15 cellular contexts compared by ENCODE assay signal in genomic region chr22:39453765-39454378, GRCh38. TPM values are rescaled to one million over a fixed set of nuclear protein-coding genes. Genes with fewer than 3 reads are reported as not detected.
DNase-seq lines count a peak whose midpoint lies in the region; ATAC-seq and TF ChIP-seq lines count a peak whose summit lies in the region.
"Had no signal": no experiment of that assay in that cellular context is flagged by ENCODE, and none has a peak within 500 bp of the region (broad histone marks: within the 10 kb centered on the region; RNA-seq: fewer than 3 reads in every experiment).

No MANE protein-coding gene starts in this region.

- intact Hi-C loops in OCI-LY7 (cut with micrococcal nuclease; ENCODE audit: unreplicated experiment) = no loop called here

- H3K9me2 ChIP-seq in OCI-LY7 (ENCODE audit: insufficient read depth, low read length) = no peaks in the 10 kb centered on the region

- CTCF ChIA-PET in OCI-LY7 (lab: Charles Lee; ENCODE audit: unreplicated experiment) = no interaction called here

- peaks cover 20% of the 10 kb centered on the region for H3K27me3 ChIP-seq in H7 (ENCODE audit: control insufficient read depth, insufficient read depth, low read length)

- H3K79me2 ChIP-seq in OCI-LY7 (ENCODE audit: insufficient read depth, low read depth, low read length) = peaks cover 61% of the 10 kb centered on the region

- H3K4me3 Mint-ChIP-seq in stimulated activated effector memory CD8-positive, alpha-beta T cell treated with anti-CD3 and anti-CD28 coated beads, Interleukin-12 subunit alpha, Interleukin-12 subunit beta, amount 100 ng/mL, for 72 hours = no peak overlapping the region
- H3K4me3 Mint-ChIP-seq: T-helper 1 cell treated with Interleukin-12 subunit alpha and Interleukin-12 subunit beta and Interleukin-4 antibody, amounts not matched to agents 30 μg/mL and 1 μg/mL, for 36 hours had no signal

- H3K36me3 Mint-ChIP-seq in stimulated activated effector memory CD8-positive, alpha-beta T cell treated with anti-CD3 and anti-CD28 coated beads, Interleukin-12 subunit alpha, Interleukin-12 subunit beta, amount 100 ng/mL, for 72 hours = no peaks in the 10 kb centered on the region

- BruUV-seq in OCI-LY7 (replicated peaks; lab: Mats Ljungman, UMichigan) = no TSS peak

- POLR2A ChIA-PET in OCI-LY7 (lab: Charles Lee) = interaction anchor here (1.5 kb wide), 1 partner anchor 11 kb away, joined by 3 read pairs; no protein-coding TSS in a partner anchor

- no peak overlapping the region for H3K27ac ChIP-seq in OCI-LY7 (ENCODE audit: low read depth, low read length, poor library complexity, severe bottlenecking)
- H3K27ac ChIP-seq: brain microvascular endothelial cell had no signal

- no peaks in the 10 kb centered on the region for H4K20me1 ChIP-seq in OCI-LY7 (ENCODE audit: insufficient read depth, low read length)

- H3K36me3 ChIP-seq in H7 (replicated peaks; ENCODE audit: control insufficient read depth, insufficient read depth, low read length) (no peaks in the 10 kb centered on the region), OCI-LY7 (ENCODE audit: insufficient read depth, low read length) (peaks cover 47% of the 10 kb centered on the region)
- H3K36me3 ChIP-seq: brain microvascular endothelial cell had no signal

- TF ChIP-seq CTCF in OCI-LY7 (conservative IDR thresholded peaks at IDR 0.05; ENCODE audit: low read length) = no peak

- no peak overlapping the region for H2AFZ ChIP-seq in OCI-LY7 (ENCODE audit: low read length)

- peaks cover 22% of the 10 kb centered on the region for H3K4me1 Mint-ChIP-seq in stimulated activated effector memory CD8-positive, alpha-beta T cell treated with anti-CD3 and anti-CD28 coated beads, Interleukin-12 subunit alpha, Interleukin-12 subunit beta, amount 100 ng/mL, for 72 hours

- H3K4me3 ChIP-seq in H7 (ENCODE audit: insufficient read depth, low read depth, low read length) (no peak overlapping the region), OCI-LY7 (ENCODE audit: low read depth, low read length, poor library complexity, severe bottlenecking) (no peak overlapping the region)

- H3K4me1 ChIP-seq in OCI-LY7 (ENCODE audit: insufficient read depth, low read length, poor library complexity, severe bottlenecking) = peaks cover 68% of the 10 kb centered on the region

- DNase-seq in H7 (peak; percentile 77), OCI-LY7 (ENCODE audit: low spot score) (no peak), iPS-NIHi7 (ENCODE audit: extremely low spot score) (peak; percentile 43), NCI-H510A treated with DMSO at 0.1 percent for 48 hours (lab: John Stamatoyannopoulos, UW) (no peak), MV-4-11 (lab: John Stamatoyannopoulos, UW) (no peak), medulla oblongata (ENCODE audit: extremely low spot score) (no peak)
- no peak for DNase-seq in stimulated activated effector memory CD8-positive, alpha-beta T cell treated with anti-CD3 and anti-CD28 coated beads, Interleukin-12 subunit alpha, Interleukin-12 subunit beta, amount 100 ng/mL, for 72 hours (ENCODE audit: low spot score in 2 of 2)
- DNase-seq: activated naive CD4-positive, alpha-beta T cell treated with Interleukin-2 at 50 U/mL for 16 hours; brain microvascular endothelial cell; C1 segment of cervical spinal cord; dermis blood vessel endothelial cell; DMS79; NCI-H187 treated with DMSO at 0.1 percent for 48 hours had no signal

- H3K9me3 Mint-ChIP-seq in stimulated activated effector memory CD8-positive, alpha-beta T cell treated with anti-CD3 and anti-CD28 coated beads, Interleukin-12 subunit alpha, Interleukin-12 subunit beta, amount 100 ng/mL, for 72 hours = no peaks in the 10 kb centered on the region
- H3K9me3 Mint-ChIP-seq: T-helper 1 cell treated with Interleukin-12 subunit alpha and Interleukin-12 subunit beta and Interleukin-4 antibody, amounts not matched to agents 30 μg/mL and 1 μg/mL, for 36 hours had no signal

- H3K9me3 ChIP-seq in OCI-LY7 (ENCODE audit: low read length) = no peaks in the 10 kb centered on the region

- ATAC-seq in stimulated activated effector memory CD8-positive, alpha-beta T cell treated with anti-CD3 and anti-CD28 coated beads, Interleukin-12 subunit alpha, Interleukin-12 subunit beta, amount 100 ng/mL, for 72 hours = no peak
- ATAC-seq: activated CD4-positive, CD25-positive, alpha-beta regulatory T cell treated with anti-CD3 and anti-CD28 coated beads, Interleukin-2, amount 50 U/mL, for 24 hours had no signal

- H3K27ac Mint-ChIP-seq in stimulated activated effector memory CD8-positive, alpha-beta T cell treated with anti-CD3 and anti-CD28 coated beads, Interleukin-12 subunit alpha, Interleukin-12 subunit beta, amount 100 ng/mL, for 72 hours = peak overlapping the region; percentile 84
- H3K27ac Mint-ChIP-seq: T-helper 1 cell treated with Interleukin-12 subunit alpha and Interleukin-12 subunit beta and Interleukin-4 antibody, amounts not matched to agents 30 μg/mL and 1 μg/mL, for 36 hours had no signal

- H3K4me2 ChIP-seq in OCI-LY7 (ENCODE audit: low read length) = peak overlapping the region; percentile 70; the same call in 1 of the 2 replicates

RNA-seq across cellular contexts. Expression of gene MGAT3, which starts 2.9 kb away (rescaled TPM):
- total RNA-seq in H7 (2014; rRNA removed; shearing (Covaris generic)) = 5.0 and 6.5 TPM in 2 replicates
- 15.4 and 16.3 TPM in 2 replicates for total RNA-seq in OCI-LY7 (2014; rRNA removed; shearing (Covaris generic))
- 34.1 and 44.3 TPM in 2 replicates for total RNA-seq in OCI-LY7 (2022)

RNA-seq across cellular contexts. Expression of gene MIEF1, which starts 48.2 kb away (rescaled TPM):
- total RNA-seq in H7 (2014; rRNA removed; shearing (Covaris generic)) = 26.4 and 28.3 TPM in 2 replicates
- total RNA-seq in OCI-LY7 (2014; rRNA removed; shearing (Covaris generic)) = 32.5 and 34.1 TPM in 2 replicates
- total RNA-seq in OCI-LY7 (2022) = 51.9 and 55.0 TPM in 2 replicates

RNA-seq across cellular contexts. Expression of gene TAB1, which starts 54.3 kb away (rescaled TPM):
- total RNA-seq in H7 (2014; rRNA removed; shearing (Covaris generic)) = 27.1 and 33.4 TPM in 2 replicates
- 17.7 and 18.1 TPM in 2 replicates for total RNA-seq in OCI-LY7 (2014; rRNA removed; shearing (Covaris generic))
- total RNA-seq in OCI-LY7 (2022) = 36.5 and 38.2 TPM in 2 replicates

Comparison
In these comparisons a context has a peak if more than half of its experiments do, and no peak if none do; other contexts are left out.
1. DNase-seq: peak in H7 (single experiment) and iPS-NIHi7 (single experiment); none in OCI-LY7 (single experiment), stimulated activated effector memory CD8-positive, alpha-beta T cell treated with anti-CD3 and anti-CD28 coated beads, Interleukin-12 subunit alpha, Interleukin-12 subunit beta, amount 100 ng/mL, for 72 hours (0 of 2), NCI-H510A treated with DMSO at 0.1 percent for 48 hours (single experiment), MV-4-11 (single experiment) and medulla oblongata (single experiment).